Comparison of ENCODE assay signal across 17 cellular contexts in genomic region chr3:100482181-100482580, GRCh38. TPM values are rescaled to one million over a fixed set of nuclear protein-coding genes. Genes with fewer than 3 reads are reported as not detected.
"Had no signal": no experiment of that assay in that cellular context is flagged by ENCODE, and none has a peak within 500 bp of the region (broad histone marks: within the 10 kb centered on the region; RNA-seq: fewer than 3 reads in every experiment).

No MANE protein-coding gene starts in this region.

- FAIRE-seq: endometrium had no signal

- H3K27ac ChIP-seq: gastrocnemius medialis, heart right ventricle, neutrophil, psoas muscle, right lobe of liver, spleen, transverse colon had no signal

- H3K4me1 ChIP-seq: gastrocnemius medialis, heart right ventricle, psoas muscle, right lobe of liver, spleen, transverse colon had no signal

- H3K27me3 ChIP-seq: right lobe of liver had no signal

- H3K36me3 ChIP-seq: gastrocnemius medialis, heart right ventricle, neutrophil, right lobe of liver, spleen, transverse colon had no signal

- H3K4me3 ChIP-seq: gastrocnemius medialis, heart right ventricle, mucosa of descending colon, psoas muscle, right lobe of liver, spleen, transverse colon had no signal

- DNase-seq: effector memory CD4-positive, alpha-beta T cell; gastrocnemius medialis; heart right ventricle; islet precursor cell; mammary epithelial cell; mucosa of descending colon; naive thymus-derived CD8-positive, alpha-beta T cell; psoas muscle; retina; right lobe of liver; spleen; stimulated activated CD4-positive, alpha-beta T cell treated with anti-CD3 and anti-CD28 coated beads, Interleukin-15, amount 100 ng/mL, for 24 hours; stimulated activated CD4-positive, alpha-beta T cell treated with anti-CD3 and anti-CD28 coated beads, Interleukin-1b, Interleukin-23, amount 100 ng/mL, for 48 hours; stimulated activated CD4-positive, alpha-beta T cell treated with anti-CD3 and anti-CD28 coated beads, Interleukin-4, amount 100 ng/mL, for 24 hours; transverse colon had no signal

- H3K9me3 ChIP-seq: gastrocnemius medialis, heart right ventricle, mucosa of descending colon, neutrophil, psoas muscle, right lobe of liver, spleen, transverse colon had no signal

RNA-seq across cellular contexts. Expression of gene TMEM45A, which starts 10.2 kb away (rescaled TPM):
- polyA plus RNA-seq: naive thymus-derived CD8-positive, alpha-beta T cell had no signal
